Comparison of ENCODE assay signal across 10 cellular contexts in the genomic region with DNA sequence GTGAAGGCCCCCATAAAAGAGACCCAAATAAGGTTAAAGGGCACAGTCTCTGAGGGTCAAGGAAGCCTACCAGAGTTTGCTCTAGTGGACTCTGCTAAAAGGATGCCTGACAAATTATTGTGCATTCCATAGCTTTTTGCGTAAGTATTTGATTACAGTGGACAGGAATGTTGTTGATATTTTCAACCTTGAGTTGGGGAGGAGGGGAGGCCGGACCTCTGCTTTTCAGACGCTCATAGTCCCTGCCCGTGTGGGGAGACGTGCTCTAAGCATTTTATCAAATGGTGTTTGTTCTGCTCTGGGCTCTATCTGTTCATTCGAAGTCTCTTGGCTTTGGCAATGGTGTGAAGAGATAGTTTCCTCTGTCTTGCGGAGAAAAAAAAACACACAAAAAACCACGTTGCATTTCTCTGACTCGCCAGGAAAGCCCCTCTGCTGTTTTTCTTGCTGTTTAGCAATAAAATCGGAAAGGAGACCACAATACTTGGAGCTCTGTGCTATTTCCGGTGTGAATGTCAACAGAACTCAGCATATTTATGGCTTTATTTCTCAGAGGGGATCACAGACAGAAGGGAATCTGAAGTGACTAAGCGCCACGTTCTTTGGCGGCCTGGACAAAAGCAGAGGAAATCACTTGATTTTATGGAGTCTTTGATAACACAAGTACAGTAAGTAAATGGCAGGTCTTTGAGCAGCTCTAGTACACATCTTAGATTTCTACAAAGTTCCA.
DNase-seq lines count a peak whose midpoint lies in the region; ATAC-seq and TF ChIP-seq lines count a peak whose summit lies in the region.
"Had no signal": no experiment of that assay in that cellular context is flagged by ENCODE, and none has a peak within 500 bp of the region (broad histone marks: within the 10 kb centered on the region; RNA-seq: fewer than 3 reads in every experiment).

No MANE protein-coding gene starts in this region.

- peaks cover 15 to 39% (median 25%) of the 10 kb centered on the region in 10 experiments for H3K4me1 ChIP-seq in BLaER1 treated with 17β-estradiol and CSF1 and Interleukin-3, amounts not matched to agents 10 nM and 100 nM
- H3K4me1 ChIP-seq in prostate gland (replicated peaks), result no peaks in the 10 kb centered on the region

- 27% methylated on average over 14 of the region's 14 CpGs for WGBS in prostate gland

- H3K4me3 ChIP-seq in BLaER1 treated with 17β-estradiol and CSF1 and Interleukin-3, amounts not matched to agents 10 nM and 100 nM, result no peak overlapping the region
- H3K4me3 ChIP-seq in prostate gland, result no peak overlapping the region
- H3K4me3 ChIP-seq: SJCRH30 had no signal

- peak overlapping the region; percentile 42 to 86 (median 77); a peak in 21 of 22 replicates for H3K27ac ChIP-seq in BLaER1 treated with 17β-estradiol and CSF1 and Interleukin-3, amounts not matched to agents 10 nM and 100 nM
- no peak overlapping the region for H3K27ac ChIP-seq in prostate gland
- H3K27ac ChIP-seq: SJCRH30 had no signal

- no peaks in the 10 kb centered on the region for H3K36me3 ChIP-seq in BLaER1 treated with 17β-estradiol and CSF1 and Interleukin-3, amounts not matched to agents 10 nM and 100 nM
- no peaks in the 10 kb centered on the region for H3K36me3 ChIP-seq in prostate gland
- H3K36me3 ChIP-seq: SJCRH30 had no signal

- ATAC-seq in HG03135 (IDR thresholded peaks at IDR 0.05; ENCODE audit: unreplicated experiment) (no peak), HG03095 (IDR thresholded peaks at IDR 0.05; ENCODE audit: unreplicated experiment) (no peak)

- peak; percentile 20 for DNase-seq in KBM-7
- DNase-seq in central memory CD4-positive, alpha-beta T cell, result peak; percentile 5
- peak; percentile 40 for DNase-seq in myocyte (ENCODE audit: low read depth)
- no peak for DNase-seq in prostate gland (ENCODE audit: low spot score)
- no peak for DNase-seq in NCI-H2227 treated with DMSO at 0.1 percent for 48 hours (lab: John Stamatoyannopoulos, UW)
- DNase-seq: effector memory CD4-positive, alpha-beta T cell; SJCRH30 had no signal

- in situ Hi-C loops in KBM-7 (cut with MboI; ENCODE audit: low pct_unique_long_range_greater_than_20kb, low sequenced_read_pairs), result no loop called here

- no peak for TF ChIP-seq CTCF in prostate gland (IDR thresholded peaks at IDR 0.05)

- no peaks in the 10 kb centered on the region for H3K27me3 ChIP-seq in BLaER1 treated with 17β-estradiol and CSF1 and Interleukin-3, amounts not matched to agents 10 nM and 100 nM
- no peaks in the 10 kb centered on the region for H3K27me3 ChIP-seq in prostate gland (replicated peaks; ENCODE audit: insufficient read depth)
- H3K27me3 ChIP-seq: SJCRH30 had no signal

- peak overlapping the region in 10 of 11 experiments; percentile 4 to 70 (median 59); a peak in 14 of 22 replicates for H3K9ac ChIP-seq in BLaER1 treated with 17β-estradiol and CSF1 and Interleukin-3, amounts not matched to agents 10 nM and 100 nM

- no peaks in the 10 kb centered on the region for H4K20me1 ChIP-seq in BLaER1 treated with 17β-estradiol and CSF1 and Interleukin-3, amounts not matched to agents 10 nM and 100 nM

- intact Hi-C loops in prostate gland (cut with DNase I), result no loop called here

- no peak for TF ChIP-seq POLR2A in prostate gland (IDR thresholded peaks at IDR 0.05)

- peak overlapping the region; percentile 48 to 79 (median 63) for H3K4me2 ChIP-seq in BLaER1 treated with 17β-estradiol and CSF1 and Interleukin-3, amounts not matched to agents 10 nM and 100 nM

- 0 out of 22 replicates have a peak, but pooled peaks cover 0 to 7% (median 0%) of the 10 kb centered on the region in 11 experiments for H3K9me3 ChIP-seq in BLaER1 treated with 17β-estradiol and CSF1 and Interleukin-3, amounts not matched to agents 10 nM and 100 nM (replicated peaks in 1 of 11)
- no peaks in the 10 kb centered on the region for H3K9me3 ChIP-seq in prostate gland
- H3K9me3 ChIP-seq: SJCRH30 had no signal

Comparison
In these comparisons a context has a peak if more than half of its experiments do, and no peak if none do; other contexts are left out.
1. H3K27ac ChIP-seq: peak in BLaER1 treated with 17β-estradiol and CSF1 and Interleukin-3, amounts not matched to agents 10 nM and 100 nM (11 of 11); none in prostate gland (0 of 2).
2. DNase-seq: peak in KBM-7 (single experiment), central memory CD4-positive, alpha-beta T cell (single experiment) and myocyte (single experiment); none in prostate gland (single experiment) and NCI-H2227 treated with DMSO at 0.1 percent for 48 hours (single experiment).